15 cellular contexts compared by ENCODE assay signal in genomic region chr1:10852486-10852885, GRCh38. TPM values are rescaled to one million over a fixed set of nuclear protein-coding genes. Genes with fewer than 3 reads are reported as not detected.
DNase-seq lines count a peak whose midpoint lies in the region; ATAC-seq and TF ChIP-seq lines count a peak whose summit lies in the region.
"Had no signal": no experiment of that assay in that cellular context is flagged by ENCODE, and none has a peak within 500 bp of the region (broad histone marks: within the 10 kb centered on the region; RNA-seq: fewer than 3 reads in every experiment).

No MANE protein-coding gene starts in this region.

- peaks cover 22 to 46% (median 45%) of the 10 kb centered on the region in 3 donors for H3K4me1 ChIP-seq in skeletal muscle tissue (ENCODE audit: control insufficient read depth in 3 of 3, insufficient read depth in 3 of 3, low read length in 3 of 3)
- no peaks in the 10 kb centered on the region for H3K4me1 ChIP-seq in Peyer's patch
- H3K4me1 ChIP-seq: HAP-1 had no signal

- peak; percentile 27 for DNase-seq in Right ventricle myocardium inferior (ENCODE audit: missing footprints)
- DNase-seq in Right ventricle myocardium superior = no peak
- peak; percentile 59 for DNase-seq in MG63
- DNase-seq in fibroblast of mammary gland (ENCODE audit: low read depth) = peak; percentile 22
- no peak for DNase-seq in dermis blood vessel endothelial cell
- DNase-seq in NCI-H524 treated with DMSO at 0.1 percent for 48 hours (lab: John Stamatoyannopoulos, UW) = no peak
- DNase-seq in Peyer's patch = no peak
- DNase-seq: 8988T; ACHN; C1 segment of cervical spinal cord; CD4-positive, alpha-beta memory T cell; DMS79; GDM1 had no signal

- H3K4me3 ChIP-seq in MG63 (no peak overlapping the region), fibroblast of mammary gland (ENCODE audit: control insufficient read depth, low read depth, low read length) (no peak overlapping the region), skeletal muscle tissue (ENCODE audit: low read length in 3 of 3) (no peak overlapping the region), Peyer's patch (no peak overlapping the region)
- H3K4me3 ChIP-seq: HAP-1 had no signal

- TF ChIP-seq POLR2A in Peyer's patch (IDR thresholded peaks at IDR 0.05) = no peak

- no peaks in the 10 kb centered on the region for H3K36me3 ChIP-seq in MG63
- H3K36me3 ChIP-seq in skeletal muscle tissue (ENCODE audit: control insufficient read depth in 3 of 3, insufficient read depth in 3 of 3, low read length in 3 of 3) = no peaks in the 10 kb centered on the region
- H3K36me3 ChIP-seq in Peyer's patch = no peaks in the 10 kb centered on the region
- H3K36me3 ChIP-seq: HAP-1 had no signal

- intact Hi-C loops in Right ventricle myocardium inferior (cut with DNase I) = no loop called here
- intact Hi-C loops in Right ventricle myocardium superior (cut with DNase I) = no loop called here

- H3K9me3 ChIP-seq in MG63 (no peaks in the 10 kb centered on the region), skeletal muscle tissue (ENCODE audit: control insufficient read depth in 3 of 3, low read length in 3 of 3) (peaks cover 0 to 6% (median 0%) of the 10 kb centered on the region in 3 donors), Peyer's patch (no peaks in the 10 kb centered on the region)

- H3K27ac ChIP-seq in skeletal muscle tissue (ENCODE audit: low read depth, low read length) = peak overlapping the region; percentile 79
- no peak overlapping the region for H3K27ac ChIP-seq in Peyer's patch

- H3K27me3 ChIP-seq in MG63 = no peaks in the 10 kb centered on the region
- H3K27me3 ChIP-seq in skeletal muscle tissue (ENCODE audit: control insufficient read depth in 3 of 3, insufficient read depth in 3 of 3, low read length in 3 of 3) = no peaks in the 10 kb centered on the region
- H3K27me3 ChIP-seq in Peyer's patch = no peaks in the 10 kb centered on the region

- ATAC-seq in Right ventricle myocardium inferior = no peak
- ATAC-seq in Right ventricle myocardium superior (ENCODE audit: poor library complexity) = no peak

- H3K9ac ChIP-seq in skeletal muscle tissue (ENCODE audit: low read depth in 1 of 3, low read length in 3 of 3) = no peak overlapping the region

- TF ChIP-seq CTCF in fibroblast of mammary gland (conservative IDR thresholded peaks at IDR 0.05; ENCODE audit: control insufficient read depth, insufficient read depth, low read depth, low read length) (no peak), Peyer's patch (IDR thresholded peaks at IDR 0.05) (no peak)

RNA-seq across cellular contexts. Expression of gene CASZ1, which starts 56.0 kb away (rescaled TPM):
- total RNA-seq in Right ventricle myocardium inferior (58.2 TPM), Right ventricle myocardium superior (50.3 TPM), skeletal muscle tissue (26.1 TPM), dermis blood vessel endothelial cell (4.3 and 10.8 TPM in 2 replicates), Peyer's patch (100 to 1,000 TPM in 3 of 4 donors, 10 to 100 TPM in 1; 87.5 to 165 (median 137) TPM)
- 1.1 and 1.2 TPM in 2 replicates for total RNA-seq in MG63 (2014; rRNA removed; shearing (Covaris generic); ENCODE audit: low replicate concordance)

Comparison
In these comparisons a context has a peak if more than half of its experiments do, and no peak if none do; other contexts are left out.
1. DNase-seq: peak in Right ventricle myocardium inferior (single experiment), MG63 (single experiment) and fibroblast of mammary gland (single experiment); none in Right ventricle myocardium superior (single experiment), dermis blood vessel endothelial cell (single experiment), NCI-H524 treated with DMSO at 0.1 percent for 48 hours (single experiment) and Peyer's patch (0 of 3).